In the genomic region with DNA sequence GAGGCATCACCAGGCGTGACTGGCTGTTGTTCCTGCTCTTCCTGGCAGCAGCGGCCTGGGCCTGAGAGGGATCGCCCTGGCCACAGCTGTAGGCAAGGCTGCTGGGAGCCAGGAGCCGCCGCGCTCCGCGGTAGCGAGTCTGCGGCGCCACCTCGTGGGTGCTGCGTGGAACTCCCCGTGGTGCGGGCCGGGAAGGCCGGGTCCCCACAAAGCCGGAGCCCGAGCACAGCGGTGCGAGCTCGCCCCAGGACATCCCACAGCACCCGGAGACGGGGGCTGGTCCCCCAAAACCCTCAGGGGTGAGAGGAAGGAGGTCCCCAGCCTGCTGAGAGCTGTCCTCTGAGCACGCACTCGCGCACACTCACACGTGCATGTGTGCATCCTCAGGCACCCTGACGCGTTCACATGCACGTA, we compare ENCODE assay signal across 8 cellular contexts.
DNase-seq lines count a peak whose midpoint lies in the region; ATAC-seq and TF ChIP-seq lines count a peak whose summit lies in the region.
"Not testable (repeated sequence)": the region's sequence is repeated elsewhere in the genome, so short reads cannot be mapped to it uniquely, and the experiment has no call there.

No MANE protein-coding gene starts in this region.

- TF ChIP-seq CTCF in right lobe of liver (IDR thresholded peaks at IDR 0.05) (peak; percentile 48 to 73 (median 66)), stomach (IDR thresholded peaks at IDR 0.05) (peak in 5 of 7 experiments; percentile 5 to 68 (median 41))

- not testable (repeated sequence) for H3K36me3 Mint-ChIP-seq in activated naive CD8-positive, alpha-beta T cell treated with anti-CD3 and anti-CD28 coated beads, Interleukin-2, amount 50 U/mL, for 24 hours (ENCODE audit: low read depth)

- intact Hi-C loops in right lobe of liver (cut with DNase I); stomach (cut with DNase I; ENCODE audit: low total_unique reads): not testable (repeated sequence)

- not testable (repeated sequence) for TF ChIP-seq EP300 in stomach (IDR thresholded peaks at IDR 0.05)

- not testable (repeated sequence) for H3K9me3 Mint-ChIP-seq in activated naive CD8-positive, alpha-beta T cell treated with anti-CD3 and anti-CD28 coated beads, Interleukin-2, amount 50 U/mL, for 24 hours

- WGBS in right lobe of liver (ENCODE audit: insufficient coverage, low coverage, low lambda C conversion rate, missing lambda C conversion rate) = 15% methylated on average over 11 of the region's 31 CpGs
- 20 to 36% (median 25%) methylated on average over 20 to 31 of the region's 31 CpGs for WGBS in stomach, 5 donors

- H3K27me3 Mint-ChIP-seq in activated naive CD8-positive, alpha-beta T cell treated with anti-CD3 and anti-CD28 coated beads, Interleukin-2, amount 50 U/mL, for 24 hours = not testable (repeated sequence)

- not testable (repeated sequence) for H3K4me3 ChIP-seq in right lobe of liver, stomach

- H3K4me1 ChIP-seq in right lobe of liver, stomach: not testable (repeated sequence)

- H3K27ac Mint-ChIP-seq in activated naive CD8-positive, alpha-beta T cell treated with anti-CD3 and anti-CD28 coated beads, Interleukin-2, amount 50 U/mL, for 24 hours = not testable (repeated sequence)

- peak; percentile 44 for DNase-seq in Caki2 (ENCODE audit: low read depth)
- DNase-seq in M059J (ENCODE audit: low read depth) = peak; percentile 27
- DNase-seq in activated CD4-positive, alpha-beta T cell treated with anti-CD3 and anti-CD28 coated beads for 1 hour = peak; percentile 32
- peak; percentile 73 for DNase-seq in activated naive CD8-positive, alpha-beta T cell treated with anti-CD3 and anti-CD28 coated beads, Interleukin-2, amount 50 U/mL, for 24 hours
- DNase-seq in fibroblast of gingiva (ENCODE audit: low read depth) = peak; percentile 77
- peak; percentile 77 to 84 (median 82) for DNase-seq in right lobe of liver
- DNase-seq in retina = peak; percentile 71
- peak; percentile 74 for DNase-seq in stomach

- not testable (repeated sequence) for H3K9me3 ChIP-seq in right lobe of liver, stomach

- H3K4me1 Mint-ChIP-seq in activated naive CD8-positive, alpha-beta T cell treated with anti-CD3 and anti-CD28 coated beads, Interleukin-2, amount 50 U/mL, for 24 hours = not testable (repeated sequence)

- in situ Hi-C loops in Caki2 (cut with HindIII; ENCODE audit: low pct_unique_long_range_greater_than_20kb, low sequenced_read_pairs) = not testable (repeated sequence)

- H3K27me3 ChIP-seq in right lobe of liver, stomach: not testable (repeated sequence)

- TF ChIP-seq POLR2A in right lobe of liver (IDR thresholded peaks at IDR 0.05); stomach (IDR thresholded peaks at IDR 0.05): not testable (repeated sequence)

- not testable (repeated sequence) for ATAC-seq in activated naive CD8-positive, alpha-beta T cell treated with anti-CD3 and anti-CD28 coated beads, Interleukin-2, amount 50 U/mL, for 24 hours
- peak; percentile 45 to 69 (median 63) for ATAC-seq in right lobe of liver

- not testable (repeated sequence) for H3K36me3 ChIP-seq in right lobe of liver, stomach

- H3K4me3 Mint-ChIP-seq in activated naive CD8-positive, alpha-beta T cell treated with anti-CD3 and anti-CD28 coated beads, Interleukin-2, amount 50 U/mL, for 24 hours = not testable (repeated sequence)

- not testable (repeated sequence) for H3K27ac ChIP-seq in right lobe of liver, stomach

Comparison
In these comparisons a context has a peak if more than half of its experiments do, and no peak if none do; other contexts are left out.
1. DNase-seq: peak in every context shown above with its lines; median percentile 82 in right lobe of liver; 77 in fibroblast of gingiva; 74 in stomach; 73 in activated naive CD8-positive, alpha-beta T cell treated with anti-CD3 and anti-CD28 coated beads, Interleukin-2, amount 50 U/mL, for 24 hours; 71 in retina; 44 in Caki2; 32 in activated CD4-positive, alpha-beta T cell treated with anti-CD3 and anti-CD28 coated beads for 1 hour; 27 in M059J.